In the genomic region with DNA sequence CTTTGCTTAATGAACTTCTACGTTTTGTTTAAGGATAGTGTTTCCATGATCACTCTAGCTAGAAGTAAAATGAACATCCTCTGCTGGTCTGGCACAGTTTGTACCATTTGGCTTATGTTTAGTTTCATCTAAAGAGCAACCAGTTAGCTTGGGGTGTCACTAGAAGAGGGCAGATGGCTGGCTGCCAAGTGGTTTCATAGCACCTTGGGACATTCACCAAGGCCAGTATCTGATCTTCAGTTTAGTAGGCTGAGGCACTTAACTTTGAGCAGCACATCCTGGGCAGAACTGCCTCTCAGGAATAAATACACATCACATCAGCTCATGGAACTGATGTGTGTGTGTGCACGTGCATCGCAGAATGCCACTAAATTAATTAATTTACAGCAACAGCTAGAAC, we compare ENCODE assay signal across 13 cellular contexts.
DNase-seq lines count a peak whose midpoint lies in the region; ATAC-seq and TF ChIP-seq lines count a peak whose summit lies in the region.
"Had no signal": no experiment of that assay in that cellular context is flagged by ENCODE, and none has a peak within 500 bp of the region (broad histone marks: within the 10 kb centered on the region; RNA-seq: fewer than 3 reads in every experiment).

No MANE protein-coding gene starts in this region.

- intact Hi-C loops in transverse colon (cut with DNase I; ENCODE audit: low total_unique reads) = no loop called here

- no peaks in the 10 kb centered on the region for H3K9me3 ChIP-seq in transverse colon

- no peak overlapping the region for H3K27ac ChIP-seq in transverse colon

- in situ Hi-C loops in transverse colon (cut with MboI; ENCODE audit: low pct_ligation_motif_present in 1 of 4, low pct_unique_long_range_greater_than_20kb in 1 of 4, low sequenced_read_pairs in 3 of 4) = no loop called here

- ATAC-seq in GM18520 (IDR thresholded peaks at IDR 0.05; ENCODE audit: unreplicated experiment) = peak; percentile 22
- peak; percentile 47 for ATAC-seq in GM21381 (IDR thresholded peaks at IDR 0.05; ENCODE audit: unreplicated experiment)
- ATAC-seq in HG02981 (IDR thresholded peaks at IDR 0.05; ENCODE audit: unreplicated experiment) = peak; percentile 46
- ATAC-seq: Panc1 had no signal

- DNase-seq in NCI-H2029 (lab: John Stamatoyannopoulos, UW) (peak; percentile 29), transverse colon (no peak), mesenteric fat pad (ENCODE audit: low spot score) (no peak), inferior parietal cortex (ENCODE audit: extremely low spot score) (no peak)
- DNase-seq in activated T-cell treated with anti-CD3 and anti-CD28 coated beads, Interleukin-2, amount 50 U/mL, for 48 hours = no peak
- DNase-seq: activated effector memory CD4-positive, alpha-beta T cell treated with Interleukin-2 at 50 U/mL for 16 hours; CD4-positive, alpha-beta memory T cell; NCI-H146; stimulated activated CD4-positive, alpha-beta T cell treated with anti-CD3 and anti-CD28 coated beads, Interleukin-2, amount 100 ng/mL, for 24 hours had no signal

- no peaks in the 10 kb centered on the region for H3K27me3 ChIP-seq in transverse colon

- no peak overlapping the region for H3K4me3 ChIP-seq in transverse colon

- H3K36me3 ChIP-seq in transverse colon = no peaks in the 10 kb centered on the region

- TF ChIP-seq CTCF in transverse colon (IDR thresholded peaks at IDR 0.05) = no peak

- TF ChIP-seq EP300 in transverse colon (IDR thresholded peaks at IDR 0.05; ENCODE audit: low read depth) = no peak

- TF ChIP-seq POLR2A in transverse colon (IDR thresholded peaks at IDR 0.05) = no peak

- WGBS in transverse colon (ENCODE audit: low coverage in 1 of 2), 2 donors = 67 to 88% methylated on average over 1 to 3 of the region's 3 CpGs

- peaks cover 0 to 12% (median 3%) of the 10 kb centered on the region in 4 donors for H3K4me1 ChIP-seq in transverse colon
